1 cellular context compared by ENCODE assay signal in the genomic region with DNA sequence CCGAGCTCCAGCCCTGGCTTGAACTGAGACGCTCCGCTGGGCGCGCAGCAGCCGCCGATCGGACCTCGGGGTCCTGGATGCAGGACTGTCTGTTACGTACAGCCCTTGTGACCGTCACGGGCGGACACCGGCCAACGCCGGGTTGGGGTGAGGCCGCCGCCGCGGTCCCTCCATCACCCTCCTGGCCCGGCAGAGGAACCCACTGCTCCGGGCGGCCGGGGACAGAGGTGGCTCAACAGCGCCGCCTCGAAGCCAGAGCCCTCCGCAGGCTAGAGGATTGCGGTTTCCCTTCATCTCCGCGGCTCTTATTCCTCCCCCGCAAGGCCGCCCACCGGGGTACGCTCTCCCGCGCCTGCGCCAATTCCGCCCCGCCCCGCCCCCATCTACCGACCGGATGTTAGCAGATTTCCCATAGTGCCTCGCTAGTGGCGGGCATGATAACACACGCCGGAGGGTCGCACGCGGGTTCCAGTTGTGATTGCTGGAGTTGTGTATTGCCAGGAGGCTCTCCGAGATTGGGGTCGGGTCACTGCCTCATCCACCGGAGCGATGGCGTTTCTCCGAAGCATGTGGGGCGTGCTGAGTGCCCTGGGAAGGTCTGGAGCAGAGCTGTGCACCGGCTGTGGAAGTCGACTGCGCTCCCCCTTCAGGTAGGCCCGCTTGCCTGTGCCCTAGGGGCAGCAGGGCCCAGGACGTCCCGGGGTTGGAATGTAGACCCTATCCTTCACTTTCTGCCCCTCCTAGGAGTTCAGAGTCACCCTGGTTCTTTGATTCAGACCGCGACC.
A peak's percentile ranks its signal among the peaks of the same experiment; 100 is the strongest.
TF ChIP-seq lines count a peak whose summit lies in the region.

A gene (plus strand): TSS at position 412 of the 785 bp plus-strand sequence. CDS start 138 bp downstream, at position 550.

TF ChIP-seq in GM12878, 131 proteins besides CTCF, POLR2A, EP300 and RAD21 (continued from another document and continues in another):
- TF ChIP-seq, protein P1, sequence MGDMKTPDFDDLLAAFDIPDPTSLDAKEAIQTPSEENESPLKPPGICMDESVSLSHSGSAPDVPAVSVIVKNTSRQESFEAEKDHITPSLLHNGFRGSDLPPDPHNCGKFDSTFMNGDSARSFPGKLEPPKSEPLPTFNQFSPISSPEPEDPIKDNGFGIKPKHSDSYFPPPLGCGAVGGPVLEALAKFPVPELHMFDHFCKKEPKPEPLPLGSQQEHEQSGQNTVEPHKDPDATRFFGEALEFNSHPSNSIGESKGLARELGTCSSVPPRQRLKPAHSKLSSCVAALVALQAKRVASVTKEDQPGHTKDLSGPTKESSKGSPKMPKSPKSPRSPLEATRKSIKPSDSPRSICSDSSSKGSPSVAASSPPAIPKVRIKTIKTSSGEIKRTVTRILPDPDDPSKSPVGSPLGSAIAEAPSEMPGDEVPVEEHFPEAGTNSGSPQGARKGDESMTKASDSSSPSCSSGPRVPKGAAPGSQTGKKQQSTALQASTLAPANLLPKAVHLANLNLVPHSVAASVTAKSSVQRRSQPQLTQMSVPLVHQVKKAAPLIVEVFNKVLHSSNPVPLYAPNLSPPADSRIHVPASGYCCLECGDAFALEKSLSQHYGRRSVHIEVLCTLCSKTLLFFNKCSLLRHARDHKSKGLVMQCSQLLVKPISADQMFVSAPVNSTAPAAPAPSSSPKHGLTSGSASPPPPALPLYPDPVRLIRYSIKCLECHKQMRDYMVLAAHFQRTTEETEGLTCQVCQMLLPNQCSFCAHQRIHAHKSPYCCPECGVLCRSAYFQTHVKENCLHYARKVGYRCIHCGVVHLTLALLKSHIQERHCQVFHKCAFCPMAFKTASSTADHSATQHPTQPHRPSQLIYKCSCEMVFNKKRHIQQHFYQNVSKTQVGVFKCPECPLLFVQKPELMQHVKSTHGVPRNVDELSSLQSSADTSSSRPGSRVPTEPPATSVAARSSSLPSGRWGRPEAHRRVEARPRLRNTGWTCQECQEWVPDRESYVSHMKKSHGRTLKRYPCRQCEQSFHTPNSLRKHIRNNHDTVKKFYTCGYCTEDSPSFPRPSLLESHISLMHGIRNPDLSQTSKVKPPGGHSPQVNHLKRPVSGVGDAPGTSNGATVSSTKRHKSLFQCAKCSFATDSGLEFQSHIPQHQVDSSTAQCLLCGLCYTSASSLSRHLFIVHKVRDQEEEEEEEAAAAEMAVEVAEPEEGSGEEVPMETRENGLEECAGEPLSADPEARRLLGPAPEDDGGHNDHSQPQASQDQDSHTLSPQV (IDR thresholded peaks at IDR 0.05), result peak; percentile 29; the same call in 1 of the 2 replicates
- TF ChIP-seq LARP7 (IDR thresholded peaks at IDR 0.05), result peak; percentile 68
- no peak for TF ChIP-seq ZNF622 (IDR thresholded peaks at IDR 0.05)
- TF ChIP-seq, protein P2, sequence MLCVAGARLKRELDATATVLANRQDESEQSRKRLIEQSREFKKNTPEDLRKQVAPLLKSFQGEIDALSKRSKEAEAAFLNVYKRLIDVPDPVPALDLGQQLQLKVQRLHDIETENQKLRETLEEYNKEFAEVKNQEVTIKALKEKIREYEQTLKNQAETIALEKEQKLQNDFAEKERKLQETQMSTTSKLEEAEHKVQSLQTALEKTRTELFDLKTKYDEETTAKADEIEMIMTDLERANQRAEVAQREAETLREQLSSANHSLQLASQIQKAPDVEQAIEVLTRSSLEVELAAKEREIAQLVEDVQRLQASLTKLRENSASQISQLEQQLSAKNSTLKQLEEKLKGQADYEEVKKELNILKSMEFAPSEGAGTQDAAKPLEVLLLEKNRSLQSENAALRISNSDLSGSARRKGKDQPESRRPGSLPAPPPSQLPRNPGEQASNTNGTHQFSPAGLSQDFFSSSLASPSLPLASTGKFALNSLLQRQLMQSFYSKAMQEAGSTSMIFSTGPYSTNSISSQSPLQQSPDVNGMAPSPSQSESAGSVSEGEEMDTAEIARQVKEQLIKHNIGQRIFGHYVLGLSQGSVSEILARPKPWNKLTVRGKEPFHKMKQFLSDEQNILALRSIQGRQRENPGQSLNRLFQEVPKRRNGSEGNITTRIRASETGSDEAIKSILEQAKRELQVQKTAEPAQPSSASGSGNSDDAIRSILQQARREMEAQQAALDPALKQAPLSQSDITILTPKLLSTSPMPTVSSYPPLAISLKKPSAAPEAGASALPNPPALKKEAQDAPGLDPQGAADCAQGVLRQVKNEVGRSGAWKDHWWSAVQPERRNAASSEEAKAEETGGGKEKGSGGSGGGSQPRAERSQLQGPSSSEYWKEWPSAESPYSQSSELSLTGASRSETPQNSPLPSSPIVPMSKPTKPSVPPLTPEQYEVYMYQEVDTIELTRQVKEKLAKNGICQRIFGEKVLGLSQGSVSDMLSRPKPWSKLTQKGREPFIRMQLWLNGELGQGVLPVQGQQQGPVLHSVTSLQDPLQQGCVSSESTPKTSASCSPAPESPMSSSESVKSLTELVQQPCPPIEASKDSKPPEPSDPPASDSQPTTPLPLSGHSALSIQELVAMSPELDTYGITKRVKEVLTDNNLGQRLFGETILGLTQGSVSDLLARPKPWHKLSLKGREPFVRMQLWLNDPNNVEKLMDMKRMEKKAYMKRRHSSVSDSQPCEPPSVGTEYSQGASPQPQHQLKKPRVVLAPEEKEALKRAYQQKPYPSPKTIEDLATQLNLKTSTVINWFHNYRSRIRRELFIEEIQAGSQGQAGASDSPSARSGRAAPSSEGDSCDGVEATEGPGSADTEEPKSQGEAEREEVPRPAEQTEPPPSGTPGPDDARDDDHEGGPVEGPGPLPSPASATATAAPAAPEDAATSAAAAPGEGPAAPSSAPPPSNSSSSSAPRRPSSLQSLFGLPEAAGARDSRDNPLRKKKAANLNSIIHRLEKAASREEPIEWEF (IDR thresholded peaks at IDR 0.05; ENCODE audit: insufficient replicate concordance, low read depth, low read length), result no peak
- peak; percentile 48; the same call in 1 of the 2 replicates for TF ChIP-seq ZBED1 (IDR thresholded peaks at IDR 0.05; ENCODE audit: borderline replicate concordance)
- TF ChIP-seq, protein P3, sequence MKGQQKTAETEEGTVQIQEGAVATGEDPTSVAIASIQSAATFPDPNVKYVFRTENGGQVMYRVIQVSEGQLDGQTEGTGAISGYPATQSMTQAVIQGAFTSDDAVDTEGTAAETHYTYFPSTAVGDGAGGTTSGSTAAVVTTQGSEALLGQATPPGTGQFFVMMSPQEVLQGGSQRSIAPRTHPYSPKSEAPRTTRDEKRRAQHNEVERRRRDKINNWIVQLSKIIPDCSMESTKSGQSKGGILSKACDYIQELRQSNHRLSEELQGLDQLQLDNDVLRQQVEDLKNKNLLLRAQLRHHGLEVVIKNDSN (IDR thresholded peaks at IDR 0.05; ENCODE audit: borderline replicate concordance, extremely low read length, insufficient read depth, low read depth, low read length), result no peak
- TF ChIP-seq ZNF384 (IDR thresholded peaks at IDR 0.05; ENCODE audit: borderline replicate concordance, low read depth, low read length), result no peak; the same call in 1 of the 2 replicates
- TF ChIP-seq SMAD5 (IDR thresholded peaks at IDR 0.05; ENCODE audit: low read depth), result peak; percentile 93; the same call in 1 of the 2 replicates
- TF ChIP-seq ZNF24 (IDR thresholded peaks at IDR 0.05), result no peak
- peak; percentile 94 for TF ChIP-seq CBFB (IDR thresholded peaks at IDR 0.05; ENCODE audit: low read depth)
- TF ChIP-seq RBBP5 (conservative IDR thresholded peaks at IDR 0.05), result no peak
- no peak for TF ChIP-seq SIX5 (IDR thresholded peaks at IDR 0.05; ENCODE audit: low read depth, low read length, severe bottlenecking)
- TF ChIP-seq, protein P4, sequence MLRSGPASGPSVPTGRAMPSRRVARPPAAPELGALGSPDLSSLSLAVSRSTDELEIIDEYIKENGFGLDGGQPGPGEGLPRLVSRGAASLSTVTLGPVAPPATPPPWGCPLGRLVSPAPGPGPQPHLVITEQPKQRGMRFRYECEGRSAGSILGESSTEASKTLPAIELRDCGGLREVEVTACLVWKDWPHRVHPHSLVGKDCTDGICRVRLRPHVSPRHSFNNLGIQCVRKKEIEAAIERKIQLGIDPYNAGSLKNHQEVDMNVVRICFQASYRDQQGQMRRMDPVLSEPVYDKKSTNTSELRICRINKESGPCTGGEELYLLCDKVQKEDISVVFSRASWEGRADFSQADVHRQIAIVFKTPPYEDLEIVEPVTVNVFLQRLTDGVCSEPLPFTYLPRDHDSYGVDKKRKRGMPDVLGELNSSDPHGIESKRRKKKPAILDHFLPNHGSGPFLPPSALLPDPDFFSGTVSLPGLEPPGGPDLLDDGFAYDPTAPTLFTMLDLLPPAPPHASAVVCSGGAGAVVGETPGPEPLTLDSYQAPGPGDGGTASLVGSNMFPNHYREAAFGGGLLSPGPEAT (IDR thresholded peaks at IDR 0.05; ENCODE audit: low read depth), result 0 out of 2 replicates have a peak, but pooled peaks have one; percentile 60
- TF ChIP-seq RCOR1 (conservative IDR thresholded peaks at IDR 0.05; ENCODE audit: low read depth, low read length), result no peak
- TF ChIP-seq GABPA (IDR thresholded peaks at IDR 0.05; ENCODE audit: low read depth), result peak; percentile 73; the same call in 1 of the 2 replicates
- no peak for TF ChIP-seq HDAC2 (IDR thresholded peaks at IDR 0.05)
- TF ChIP-seq SRF (IDR thresholded peaks at IDR 0.05; ENCODE audit: low read depth in 2 of 2, low read length in 2 of 2), result no peak
- no peak for TF ChIP-seq SREBF2 (IDR thresholded peaks at IDR 0.05; ENCODE audit: low read length)
- no peak for TF ChIP-seq EZH2 (IDR thresholded peaks at IDR 0.05; ENCODE audit: borderline replicate concordance, control insufficient read depth, low read depth, low read length)
- no peak for TF ChIP-seq PAX8 (IDR thresholded peaks at IDR 0.05)
- no peak for TF ChIP-seq NR2C2 (IDR thresholded peaks at IDR 0.05; ENCODE audit: borderline replicate concordance, control insufficient read depth, insufficient read length, low read depth)
- no peak for TF ChIP-seq RAD51 (IDR thresholded peaks at IDR 0.05)
- peak; percentile 80 for TF ChIP-seq YY1 (IDR thresholded peaks at IDR 0.05; ENCODE audit: low read depth, low read length)
- no peak for TF ChIP-seq CEBPB (IDR thresholded peaks at IDR 0.05; ENCODE audit: borderline replicate concordance in 1 of 2, low read depth in 2 of 2, low read length in 2 of 2)
- TF ChIP-seq IRF4 (IDR thresholded peaks at IDR 0.05; ENCODE audit: low read depth, low read length), result no peak
- TF ChIP-seq EED (IDR thresholded peaks at IDR 0.05; ENCODE audit: low read depth), result peak; percentile 49
- no peak for TF ChIP-seq ASH2L (IDR thresholded peaks at IDR 0.05; ENCODE audit: borderline replicate concordance, low read depth)
- TF ChIP-seq MXI1 (IDR thresholded peaks at IDR 0.05; ENCODE audit: low read depth, low read length), result peak; percentile 92
- TF ChIP-seq TBL1XR1 (IDR thresholded peaks at IDR 0.05; ENCODE audit: low read depth, low read length), result no peak
- TF ChIP-seq GATAD2B (conservative IDR thresholded peaks at IDR 0.05; ENCODE audit: low read depth), result peak; percentile 88
- TF ChIP-seq JUNB (IDR thresholded peaks at IDR 0.05), result no peak
- peak; percentile 77; the same call in 1 of the 2 replicates for TF ChIP-seq POLR2AphosphoS2 (IDR thresholded peaks at IDR 0.05; ENCODE audit: low read depth, low read length)
- no peak for TF ChIP-seq NFXL1 (IDR thresholded peaks at IDR 0.05; ENCODE audit: borderline replicate concordance)
- TF ChIP-seq TCF3 (IDR thresholded peaks at IDR 0.05; ENCODE audit: borderline replicate concordance, insufficient read depth, low read depth, low read length), result 0 out of 2 replicates have a peak, but pooled peaks have one; percentile 7
- TF ChIP-seq ZNF274 (IDR thresholded peaks at IDR 0.05; ENCODE audit: insufficient read depth, insufficient read length), result no peak
- peak; percentile 47 for TF ChIP-seq SP1 (IDR thresholded peaks at IDR 0.05; ENCODE audit: low read depth, low read length)
- TF ChIP-seq MEF2B (IDR thresholded peaks at IDR 0.05; ENCODE audit: partially characterized antibody, poor library complexity, severe bottlenecking), result peak; percentile 66
- peak; percentile 65 for TF ChIP-seq SMAD1 (IDR thresholded peaks at IDR 0.05; ENCODE audit: low read depth, partially characterized antibody)
- TF ChIP-seq, protein P5, sequence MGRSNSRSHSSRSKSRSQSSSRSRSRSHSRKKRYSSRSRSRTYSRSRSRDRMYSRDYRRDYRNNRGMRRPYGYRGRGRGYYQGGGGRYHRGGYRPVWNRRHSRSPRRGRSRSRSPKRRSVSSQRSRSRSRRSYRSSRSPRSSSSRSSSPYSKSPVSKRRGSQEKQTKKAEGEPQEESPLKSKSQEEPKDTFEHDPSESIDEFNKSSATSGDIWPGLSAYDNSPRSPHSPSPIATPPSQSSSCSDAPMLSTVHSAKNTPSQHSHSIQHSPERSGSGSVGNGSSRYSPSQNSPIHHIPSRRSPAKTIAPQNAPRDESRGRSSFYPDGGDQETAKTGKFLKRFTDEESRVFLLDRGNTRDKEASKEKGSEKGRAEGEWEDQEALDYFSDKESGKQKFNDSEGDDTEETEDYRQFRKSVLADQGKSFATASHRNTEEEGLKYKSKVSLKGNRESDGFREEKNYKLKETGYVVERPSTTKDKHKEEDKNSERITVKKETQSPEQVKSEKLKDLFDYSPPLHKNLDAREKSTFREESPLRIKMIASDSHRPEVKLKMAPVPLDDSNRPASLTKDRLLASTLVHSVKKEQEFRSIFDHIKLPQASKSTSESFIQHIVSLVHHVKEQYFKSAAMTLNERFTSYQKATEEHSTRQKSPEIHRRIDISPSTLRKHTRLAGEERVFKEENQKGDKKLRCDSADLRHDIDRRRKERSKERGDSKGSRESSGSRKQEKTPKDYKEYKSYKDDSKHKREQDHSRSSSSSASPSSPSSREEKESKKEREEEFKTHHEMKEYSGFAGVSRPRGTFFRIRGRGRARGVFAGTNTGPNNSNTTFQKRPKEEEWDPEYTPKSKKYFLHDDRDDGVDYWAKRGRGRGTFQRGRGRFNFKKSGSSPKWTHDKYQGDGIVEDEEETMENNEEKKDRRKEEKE (IDR thresholded peaks at IDR 0.05), result no peak
- TF ChIP-seq NFYA (IDR thresholded peaks at IDR 0.05; ENCODE audit: borderline replicate concordance, low read depth, low read length), result no peak
- peak; percentile 68 for TF ChIP-seq SIN3A (IDR thresholded peaks at IDR 0.05; ENCODE audit: low read depth, low read length)
- 0 out of 2 replicates have a peak, but pooled peaks have one; percentile 40 for TF ChIP-seq BCL11A (IDR thresholded peaks at IDR 0.05; ENCODE audit: low read depth, low read length)
- peak; percentile 32 for TF ChIP-seq CREM (IDR thresholded peaks at IDR 0.05; ENCODE audit: low read depth)
- TF ChIP-seq RB1 (IDR thresholded peaks at IDR 0.05; ENCODE audit: borderline replicate concordance), result peak; percentile 77; the same call in 1 of the 2 replicates
- TF ChIP-seq, protein P6, sequence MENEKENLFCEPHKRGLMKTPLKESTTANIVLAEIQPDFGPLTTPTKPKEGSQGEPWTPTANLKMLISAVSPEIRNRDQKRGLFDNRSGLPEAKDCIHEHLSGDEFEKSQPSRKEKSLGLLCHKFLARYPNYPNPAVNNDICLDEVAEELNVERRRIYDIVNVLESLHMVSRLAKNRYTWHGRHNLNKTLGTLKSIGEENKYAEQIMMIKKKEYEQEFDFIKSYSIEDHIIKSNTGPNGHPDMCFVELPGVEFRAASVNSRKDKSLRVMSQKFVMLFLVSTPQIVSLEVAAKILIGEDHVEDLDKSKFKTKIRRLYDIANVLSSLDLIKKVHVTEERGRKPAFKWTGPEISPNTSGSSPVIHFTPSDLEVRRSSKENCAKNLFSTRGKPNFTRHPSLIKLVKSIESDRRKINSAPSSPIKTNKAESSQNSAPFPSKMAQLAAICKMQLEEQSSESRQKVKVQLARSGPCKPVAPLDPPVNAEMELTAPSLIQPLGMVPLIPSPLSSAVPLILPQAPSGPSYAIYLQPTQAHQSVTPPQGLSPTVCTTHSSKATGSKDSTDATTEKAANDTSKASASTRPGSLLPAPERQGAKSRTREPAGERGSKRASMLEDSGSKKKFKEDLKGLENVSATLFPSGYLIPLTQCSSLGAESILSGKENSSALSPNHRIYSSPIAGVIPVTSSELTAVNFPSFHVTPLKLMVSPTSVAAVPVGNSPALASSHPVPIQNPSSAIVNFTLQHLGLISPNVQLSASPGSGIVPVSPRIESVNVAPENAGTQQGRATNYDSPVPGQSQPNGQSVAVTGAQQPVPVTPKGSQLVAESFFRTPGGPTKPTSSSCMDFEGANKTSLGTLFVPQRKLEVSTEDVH (IDR thresholded peaks at IDR 0.05; ENCODE audit: low read depth, partially characterized antibody), result no peak
